23 cellular contexts compared by ENCODE assay signal in the genomic region with DNA sequence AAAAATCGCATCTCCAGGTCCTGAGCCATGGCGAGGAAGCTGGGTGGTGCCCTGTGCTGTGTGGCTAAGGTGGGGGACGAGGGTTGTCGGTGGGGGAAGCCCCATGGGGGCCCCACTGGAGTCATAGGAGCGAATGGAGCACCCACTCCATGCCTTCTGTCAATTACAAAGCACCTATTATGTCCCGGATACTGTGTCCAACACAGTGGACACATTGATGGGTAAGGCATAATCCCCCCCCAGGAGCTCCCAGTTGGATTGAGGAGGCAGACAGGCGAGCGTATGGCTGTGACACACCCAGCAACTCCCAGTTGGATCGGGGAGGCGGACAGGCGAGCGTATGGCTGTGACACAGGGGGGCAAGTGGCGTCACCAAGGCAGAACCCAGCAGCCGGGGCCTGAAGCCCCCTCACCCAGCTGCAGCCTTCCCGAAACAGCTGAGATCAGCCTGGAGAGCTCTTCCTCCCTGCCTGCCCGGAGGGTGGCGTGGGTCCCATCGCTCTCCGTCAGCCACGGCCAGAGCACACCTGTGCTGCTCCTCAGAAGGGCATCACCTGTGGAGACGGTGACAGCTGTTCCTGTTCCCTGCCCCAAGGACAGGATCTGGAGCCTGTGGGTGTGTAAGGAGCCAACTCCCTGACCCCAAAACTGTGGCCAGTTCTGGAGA.
DNase-seq lines count a peak whose midpoint lies in the region; ATAC-seq, FAIRE-seq and TF ChIP-seq lines count a peak whose summit lies in the region.
"Had no signal": no experiment of that assay in that cellular context is flagged by ENCODE, and none has a peak within 500 bp of the region (broad histone marks: within the 10 kb centered on the region; RNA-seq: fewer than 3 reads in every experiment).

No MANE protein-coding gene starts in this region.

- CTCF ChIA-PET in HepG2 (lab: Yijun Ruan, JAX; ENCODE audit: low intra/inter-chr PET ratio, low total read pairs): no interaction called here

- H3K27me3 Mint-ChIP-seq in endodermal cell (ENCODE audit: insufficient read depth): no peaks in the 10 kb centered on the region
- H3K27me3 Mint-ChIP-seq: activated CD4-positive, alpha-beta T cell treated with anti-CD3 and anti-CD28 coated beads for 36 hours; B cell had no signal

- no peak for FAIRE-seq in HepG2 (lab: Jason Lieb, UNC)
- FAIRE-seq: colon, K562 had no signal

- POLR2A ChIA-PET in HepG2 (lab: Yijun Ruan, JAX): no interaction called here

- no peak overlapping the region for H3K4me3 Mint-ChIP-seq in endodermal cell
- H3K4me3 Mint-ChIP-seq: activated CD4-positive, alpha-beta T cell treated with anti-CD3 and anti-CD28 coated beads for 36 hours; B cell had no signal

- H3K4me1 ChIP-seq in HepG2 (ENCODE audit: insufficient read depth, low read length) (peaks cover 38% of the 10 kb centered on the region), right lobe of liver (peaks cover 0 to 38% (median 18%) of the 10 kb centered on the region in 4 donors), endodermal cell (ENCODE audit: control insufficient read depth, insufficient read depth, low read length) (no peaks in the 10 kb centered on the region), osteoblast (ENCODE audit: insufficient read depth, low read length) (no peaks in the 10 kb centered on the region)

- no peaks in the 10 kb centered on the region for H3K9me3 Mint-ChIP-seq in endodermal cell

- in situ Hi-C loops in HepG2 (cut with HindIII; ENCODE audit: extremely low pct_ligation_motif_present, low pct_unique_long_range_greater_than_20kb): no loop called here

- TF ChIP-seq POLR2A in HepG2 (IDR thresholded peaks at IDR 0.05; ENCODE audit: insufficient read depth in 1 of 2, low read depth in 2 of 2, low read length in 2 of 2) (no peak), right lobe of liver (IDR thresholded peaks at IDR 0.05) (no peak)

- no peak for DNase-seq in HepG2 (ENCODE audit: low spot score)
- DNase-seq in right lobe of liver: no peak
- peak; percentile 39 for DNase-seq in endodermal cell
- peak; percentile 17 for DNase-seq in osteoblast (ENCODE audit: insufficient read length, low spot score, missing footprints)
- DNase-seq in central memory CD4-positive, alpha-beta T cell: no peak
- DNase-seq: activated CD4-positive, alpha-beta T cell treated with anti-CD3 and anti-CD28 coated beads for 36 hours; activated T-cell treated with anti-CD3 and anti-CD28 coated beads, Interleukin-2, amount 50 U/mL, for 1 hour; Calu3; effector CD4-positive, alpha-beta T cell; HCEC 1CT; heart left ventricle; lower lobe of right lung; mucosa of descending colon; NCI-H1105 treated with DMSO at 0.1 percent for 48 hours; NCI-H2029 treated with DMSO at 0.1 percent for 48 hours; stimulated activated naive CD8-positive, alpha-beta T cell treated with anti-CD3 and anti-CD28 coated beads, Interleukin-15, Interleukin-2, amounts not matched to agents 100 U/mL and 50 U/mL, for 24 hours had no signal

- no peak overlapping the region for H3K27ac ChIP-seq in HepG2 (ENCODE audit: extremely low read length, insufficient read depth, low read length)
- H3K27ac ChIP-seq in right lobe of liver: no peak overlapping the region
- H3K27ac ChIP-seq in endodermal cell (ENCODE audit: low read depth, low read length): peak overlapping the region; percentile 53
- H3K27ac ChIP-seq in osteoblast (ENCODE audit: low read depth, low read length): no peak overlapping the region
- H3K27ac ChIP-seq: heart left ventricle, RWPE1, SK-N-MC had no signal

- no peak overlapping the region for H3K9ac ChIP-seq in HepG2 (ENCODE audit: insufficient read depth, low read depth, low read length)
- no peak overlapping the region for H3K9ac ChIP-seq in endodermal cell (ENCODE audit: extremely low read depth, low read length, poor library complexity, severe bottlenecking)

- H3K27ac Mint-ChIP-seq in endodermal cell: no peak overlapping the region
- H3K27ac Mint-ChIP-seq: activated CD4-positive, alpha-beta T cell treated with anti-CD3 and anti-CD28 coated beads for 36 hours had no signal

- H2AFZ ChIP-seq in HepG2 (ENCODE audit: low read length) (no peak overlapping the region), osteoblast (ENCODE audit: low read length) (no peak overlapping the region)

- H3K36me3 Mint-ChIP-seq in endodermal cell (ENCODE audit: low read depth): no peaks in the 10 kb centered on the region

- no peak for TF ChIP-seq RAD21 in HepG2 (CRISPR knock-in tag; IDR thresholded peaks at IDR 0.05)

- H3K4me1 Mint-ChIP-seq in endodermal cell: peaks cover 10% of the 10 kb centered on the region

- BruUV-seq in HepG2 (replicated peaks; lab: Mats Ljungman, UMichigan): no TSS peak

- intact Hi-C loops in HepG2 (cut with micrococcal nuclease; ENCODE audit: unreplicated experiment) (no loop called here), right lobe of liver (cut with DNase I) (no loop called here)

- TF ChIP-seq EP300 in HepG2 (IDR thresholded peaks at IDR 0.05; ENCODE audit: low read depth in 2 of 2, low read length in 2 of 2) (no peak), HepG2 (CRISPR knock-in tag; IDR thresholded peaks at IDR 0.05; ENCODE audit: borderline replicate concordance) (no peak)

- H3K79me2 ChIP-seq in HepG2 (ENCODE audit: insufficient read depth, low read length) (peaks cover 16% of the 10 kb centered on the region), osteoblast (ENCODE audit: insufficient read depth, low read length) (peaks cover 96% of the 10 kb centered on the region)

- no peak overlapping the region for H3K4me3 ChIP-seq in HepG2 (replicated peaks in 1 of 3; ENCODE audit: insufficient read depth in 1 of 3, low read depth in 2 of 3, low read length in 3 of 3)
- no peak overlapping the region for H3K4me3 ChIP-seq in right lobe of liver
- no peak overlapping the region for H3K4me3 ChIP-seq in endodermal cell (ENCODE audit: low read length)
- no peak overlapping the region for H3K4me3 ChIP-seq in osteoblast (ENCODE audit: insufficient read depth, low read length)
- H3K4me3 ChIP-seq: heart left ventricle, K562, lower lobe of right lung, mucosa of descending colon, SK-N-MC had no signal

- ATAC-seq in HepG2 (no peak), right lobe of liver (no peak), HG03442 (IDR thresholded peaks at IDR 0.05; ENCODE audit: unreplicated experiment) (no peak), HG03097 (IDR thresholded peaks at IDR 0.05; ENCODE audit: low FRiP score, unreplicated experiment) (no peak)
- ATAC-seq: activated CD4-positive, alpha-beta T cell treated with anti-CD3 and anti-CD28 coated beads for 36 hours; K562; lower lobe of right lung; mucosa of descending colon; stimulated activated naive CD8-positive, alpha-beta T cell treated with anti-CD3 and anti-CD28 coated beads, Interleukin-15, Interleukin-2, amounts not matched to agents 100 U/mL and 50 U/mL, for 24 hours had no signal

- peaks cover 0 to 3% of the 10 kb centered on the region in 2 experiments; a peak in 2 of 5 replicates for H3K36me3 ChIP-seq in HepG2 (replicated peaks in 1 of 2; ENCODE audit: control insufficient read depth in 1 of 2, insufficient read depth in 2 of 2, low read length in 2 of 2)
- peaks cover 0 to 3% (median 0%) of the 10 kb centered on the region in 4 donors for H3K36me3 ChIP-seq in right lobe of liver
- H3K36me3 ChIP-seq in endodermal cell (ENCODE audit: control insufficient read depth, insufficient read depth, low read length): no peaks in the 10 kb centered on the region
- no peaks in the 10 kb centered on the region for H3K36me3 ChIP-seq in osteoblast (ENCODE audit: insufficient read depth, low read length)

- H4K20me1 ChIP-seq in HepG2 (ENCODE audit: insufficient read depth, low read length): peaks cover 36% of the 10 kb centered on the region
- H4K20me1 ChIP-seq in osteoblast (ENCODE audit: insufficient read depth, low read length): peaks cover 60% of the 10 kb centered on the region

- H3K9me3 ChIP-seq in HepG2 (ENCODE audit: low read length): no peaks in the 10 kb centered on the region
- H3K9me3 ChIP-seq in right lobe of liver: no peaks in the 10 kb centered on the region
- H3K9me3 ChIP-seq in endodermal cell (ENCODE audit: control insufficient read depth, low read length): no peaks in the 10 kb centered on the region
- H3K9me3 ChIP-seq in osteoblast (ENCODE audit: low read depth, low read length): no peaks in the 10 kb centered on the region
- H3K9me3 ChIP-seq: heart left ventricle, lower lobe of right lung, mucosa of descending colon had no signal

- WGBS in HepG2 (ENCODE audit: low lambda C conversion rate): 97% methylated on average over 19 of the region's 21 CpGs
- WGBS in right lobe of liver (ENCODE audit: insufficient coverage, low coverage, low lambda C conversion rate, missing lambda C conversion rate): 95% methylated on average over 9 of the region's 21 CpGs
- 93 to 100% methylated on average over 5 to 21 of the region's 21 CpGs for WGBS in endodermal cell (ENCODE audit: insufficient coverage in 1 of 2, insufficient read length in 1 of 2), 2 experiments

- H3K4me2 ChIP-seq in HepG2 (ENCODE audit: low read depth, low read length): no peak overlapping the region
- no peak overlapping the region for H3K4me2 ChIP-seq in osteoblast (ENCODE audit: insufficient read depth, low read length)

- H3K27me3 ChIP-seq in HepG2 (ENCODE audit: control insufficient read depth in 1 of 2, insufficient read depth in 2 of 2, low read length in 2 of 2): no peaks in the 10 kb centered on the region
- H3K27me3 ChIP-seq in right lobe of liver: no peaks in the 10 kb centered on the region
- no peaks in the 10 kb centered on the region for H3K27me3 ChIP-seq in endodermal cell (ENCODE audit: control insufficient read depth, insufficient read depth, low read length, poor library complexity, severe bottlenecking)
- H3K27me3 ChIP-seq in osteoblast (ENCODE audit: insufficient read depth, low read length): no peaks in the 10 kb centered on the region
- H3K27me3 ChIP-seq: heart left ventricle had no signal

- TF ChIP-seq CTCF in HepG2 (CRISPR knock-in tag; IDR thresholded peaks at IDR 0.05): no peak
- no peak for TF ChIP-seq CTCF in right lobe of liver (IDR thresholded peaks at IDR 0.05)
- no peak for TF ChIP-seq CTCF in endodermal cell (conservative IDR thresholded peaks at IDR 0.05)
- no peak for TF ChIP-seq CTCF in osteoblast (IDR thresholded peaks at IDR 0.05; ENCODE audit: extremely low read depth, low read depth, low read length)

TF ChIP-seq in HepG2, 621 proteins besides CTCF, POLR2A, EP300 and RAD21:
- TF ChIP-seq SNAPC2 (CRISPR knock-in tag; IDR thresholded peaks at IDR 0.05) (no peak), AGO2 (optimal IDR thresholded peaks at IDR 0.05; ENCODE audit: low read depth, low read length) (peak; percentile 19), ZNF33B (CRISPR knock-in tag; IDR thresholded peaks at IDR 0.05) (no peak), JUNB (CRISPR knock-in tag; IDR thresholded peaks at IDR 0.05; ENCODE audit: borderline replicate concordance) (no peak)

Comparison
In these comparisons a context has a peak if more than half of its experiments do, and no peak if none do; other contexts are left out.
1. DNase-seq: peak in endodermal cell (single experiment) and osteoblast (single experiment); none in HepG2 (single experiment), right lobe of liver (0 of 3) and central memory CD4-positive, alpha-beta T cell (single experiment).